12 cellular contexts compared by ENCODE assay signal in genomic region chr19:1093330-1093729, GRCh38. TPM values are rescaled to one million over a fixed set of nuclear protein-coding genes. Genes with fewer than 3 reads are reported as not detected.
DNase-seq lines count a peak whose midpoint lies in the region; ATAC-seq and TF ChIP-seq lines count a peak whose summit lies in the region.
"Had no signal": no experiment of that assay in that cellular context is flagged by ENCODE, and none has a peak within 500 bp of the region (broad histone marks: within the 10 kb centered on the region; RNA-seq: fewer than 3 reads in every experiment).

No MANE protein-coding gene starts in this region.

- POLR2A ChIA-PET in CD8-positive, alpha-beta memory T cell (lab: Charles Lee) = interaction anchor here (0.5 to 3.4 kb wide), 5 partner anchors 11 to 94 kb away, joined by 3 to 12 read pairs (median 3); partner anchors contain the start of genes ARHGAP45 and GPX4

- peaks cover 26% of the 10 kb centered on the region for H3K79me2 ChIP-seq in neural progenitor cell (ENCODE audit: low read depth)

- peaks cover 45% of the 10 kb centered on the region for H3K4me1 ChIP-seq in CD8-positive, alpha-beta memory T cell (ENCODE audit: insufficient read depth, low read length)
- H3K4me1 ChIP-seq in breast epithelium (peaks cover 13 to 15% of the 10 kb centered on the region in 2 donors), neural progenitor cell (peaks cover 4% of the 10 kb centered on the region)
- H3K4me1 ChIP-seq: SJCRH30 had no signal

- no peak for DNase-seq in CD8-positive, alpha-beta memory T cell
- DNase-seq in LNCaP clone FGC (ENCODE audit: low read depth) (no peak), breast epithelium (ENCODE audit: low spot score in 2 of 2) (no peak), neural progenitor cell (ENCODE audit: low spot score) (no peak), NCI-H1930 (lab: John Stamatoyannopoulos, UW) (no peak), HPDE6-E6E7 (ENCODE audit: extremely low spot score) (no peak)
- DNase-seq: colonic mucosa; NCI-H187 treated with DMSO at 0.1 percent for 48 hours; SJCRH30; stimulated activated CD4-positive, alpha-beta T cell treated with anti-CD3 and anti-CD28 coated beads, Interleukin-15, amount 100 ng/mL, for 24 hours had no signal

- CTCF ChIA-PET in CD8-positive, alpha-beta memory T cell (lab: Charles Lee) = interaction anchor here (0.8 to 2.6 kb wide), 8 partner anchors 7 to 29 kb away, joined by 3 to 11 read pairs (median 3); no protein-coding TSS in a partner anchor

- intact Hi-C loops in breast epithelium (cut with DNase I; ENCODE audit: low total_unique reads) = no loop called here

- H3K4me2 ChIP-seq in neural progenitor cell = peak overlapping the region; percentile 94

- no peaks in the 10 kb centered on the region for H3K9me3 Mint-ChIP-seq in CD8-positive, alpha-beta memory T cell
- H3K9me3 Mint-ChIP-seq in neural progenitor cell = no peaks in the 10 kb centered on the region

- peaks cover 32 to 64% (median 37%) of the 10 kb centered on the region in 3 donors for H3K4me1 Mint-ChIP-seq in CD8-positive, alpha-beta memory T cell
- peaks cover 18% of the 10 kb centered on the region for H3K4me1 Mint-ChIP-seq in neural progenitor cell

- H3K9ac ChIP-seq in neural progenitor cell = no peak overlapping the region

- no peak for TF ChIP-seq POLR2A in breast epithelium (IDR thresholded peaks at IDR 0.05)

- no peak overlapping the region for H2AFZ ChIP-seq in neural progenitor cell (replicated peaks)

- peaks cover 22% of the 10 kb centered on the region for H4K20me1 ChIP-seq in neural progenitor cell (ENCODE audit: low read depth)

- H3K27me3 Mint-ChIP-seq in CD8-positive, alpha-beta memory T cell = peaks cover 0 to 2% of the 10 kb centered on the region in 2 donors
- H3K27me3 Mint-ChIP-seq in neural progenitor cell (ENCODE audit: insufficient read depth, low read depth) = peaks cover 7% of the 10 kb centered on the region

- H3K9me3 ChIP-seq in CD8-positive, alpha-beta memory T cell (ENCODE audit: low read length) = no peaks in the 10 kb centered on the region
- H3K9me3 ChIP-seq in breast epithelium (no peaks in the 10 kb centered on the region), neural progenitor cell (ENCODE audit: low read depth) (no peaks in the 10 kb centered on the region)
- H3K9me3 ChIP-seq: colonic mucosa, heart left ventricle, SJCRH30 had no signal

- H3K27ac Mint-ChIP-seq in CD8-positive, alpha-beta memory T cell = peak overlapping the region in 6 of 8 donors; percentile 37 to 96 (median 66)
- H3K27ac Mint-ChIP-seq in neural progenitor cell = no peak overlapping the region

- no peaks in the 10 kb centered on the region for H3F3A ChIP-seq in neural progenitor cell (ENCODE audit: low read depth)

- H3K4me3 Mint-ChIP-seq in CD8-positive, alpha-beta memory T cell = peak overlapping the region; percentile 73 to 98 (median 89)
- H3K4me3 Mint-ChIP-seq in neural progenitor cell = peak overlapping the region; percentile 95

- peaks cover 0 to 43% (median 0%) of the 10 kb centered on the region in 3 donors for H3K36me3 Mint-ChIP-seq in CD8-positive, alpha-beta memory T cell
- no peaks in the 10 kb centered on the region for H3K36me3 Mint-ChIP-seq in neural progenitor cell

- peaks cover 14% of the 10 kb centered on the region for H3K36me3 ChIP-seq in CD8-positive, alpha-beta memory T cell (ENCODE audit: insufficient read depth, low read length)
- H3K36me3 ChIP-seq in breast epithelium (no peaks in the 10 kb centered on the region), neural progenitor cell (no peaks in the 10 kb centered on the region)

- H3K27ac ChIP-seq in CD8-positive, alpha-beta memory T cell (ENCODE audit: low read depth, low read length) = no peak overlapping the region
- H3K27ac ChIP-seq in breast epithelium (no peak overlapping the region), neural progenitor cell (no peak overlapping the region)
- H3K27ac ChIP-seq: colonic mucosa, heart left ventricle, SJCRH30 had no signal

- H3K4me3 ChIP-seq in CD8-positive, alpha-beta memory T cell (ENCODE audit: low read length) = no peak overlapping the region
- H3K4me3 ChIP-seq in LNCaP clone FGC (ENCODE audit: low read depth, low read length) = peak overlapping the region; percentile 97
- peak overlapping the region in 2 of 3 donors; percentile 75 to 100 for H3K4me3 ChIP-seq in breast epithelium
- H3K4me3 ChIP-seq in neural progenitor cell = no peak overlapping the region
- H3K4me3 ChIP-seq: SJCRH30 had no signal

- TF ChIP-seq CTCF in LNCaP clone FGC (IDR thresholded peaks at IDR 0.05; ENCODE audit: control insufficient read depth, extremely low read depth, insufficient read depth) = no peak
- TF ChIP-seq CTCF in breast epithelium (IDR thresholded peaks at IDR 0.05) = no peak
- TF ChIP-seq CTCF in neural progenitor cell (IDR thresholded peaks at IDR 0.05) = no peak

- H3K27me3 ChIP-seq in CD8-positive, alpha-beta memory T cell (ENCODE audit: insufficient read depth, low read length, poor library complexity, severe bottlenecking) = no peaks in the 10 kb centered on the region
- H3K27me3 ChIP-seq in breast epithelium (no peaks in the 10 kb centered on the region), neural progenitor cell (no peaks in the 10 kb centered on the region)
- H3K27me3 ChIP-seq: colonic mucosa, heart left ventricle, SJCRH30 had no signal

- ATAC-seq in GM18870 (IDR thresholded peaks at IDR 0.05; ENCODE audit: unreplicated experiment) = no peak
- ATAC-seq: heart left ventricle had no signal

RNA-seq across cellular contexts. Expression of gene POLR2E, which starts 1.8 kb away (rescaled TPM):
- total RNA-seq in CD8-positive, alpha-beta memory T cell = 100 to 1,000 TPM; 270 to 278 TPM
- 249 TPM for polyA plus RNA-seq in CD8-positive, alpha-beta memory T cell
- total RNA-seq in breast epithelium (100 to 1,000 TPM in 1 of 3 donors, 10 to 100 TPM in 2; 65.9 to 175 (median 89.1) TPM), neural progenitor cell (ENCODE audit: low replicate concordance) (98.8 and 197 TPM in 2 replicates)

RNA-seq across cellular contexts. Expression of gene GPX4, which starts 10.5 kb away (rescaled TPM):
- 100 to 1,000 TPM; 222 TPM for total RNA-seq in CD8-positive, alpha-beta memory T cell
- polyA plus RNA-seq in CD8-positive, alpha-beta memory T cell = 373 TPM
- total RNA-seq in breast epithelium (1,000 to 10,000 TPM in 1 of 3 donors, 100 to 1,000 TPM in 2; 357 to 1,796 (median 492) TPM), neural progenitor cell (ENCODE audit: low replicate concordance) (289 and 439 TPM in 2 replicates)

RNA-seq across cellular contexts. Expression of gene ARHGAP45, which starts 26.4 kb away (rescaled TPM):
- total RNA-seq in CD8-positive, alpha-beta memory T cell = 100 to 1,000 TPM; 212 to 220 TPM
- 478 TPM for polyA plus RNA-seq in CD8-positive, alpha-beta memory T cell
- total RNA-seq in breast epithelium (10 to 100 TPM; 18.7 to 43.2 (median 23.9) TPM), neural progenitor cell (ENCODE audit: low replicate concordance) (9.6 and 18.2 TPM in 2 replicates)

RNA-seq across cellular contexts. Expression of gene ABCA7, which starts 53.4 kb away (rescaled TPM):
- 10 to 100 TPM; 33.8 to 39.5 TPM for total RNA-seq in CD8-positive, alpha-beta memory T cell
- polyA plus RNA-seq in CD8-positive, alpha-beta memory T cell = 14.1 TPM
- total RNA-seq in breast epithelium (10 to 100 TPM in 2 of 3 donors, 1 to 10 TPM in 1; 8.0 to 31.8 (median 26.5) TPM), neural progenitor cell (ENCODE audit: low replicate concordance) (1.4 and 21.9 TPM in 2 replicates)

Comparison
In these comparisons a context has a peak if more than half of its experiments do, and no peak if none do; other contexts are left out.
1. H3K4me3 ChIP-seq: peak in LNCaP clone FGC (single experiment) and breast epithelium (2 of 3); none in CD8-positive, alpha-beta memory T cell (single experiment) and neural progenitor cell (single experiment).
2. RNA of gene ARHGAP45, which starts 26.4 kb away (total RNA-seq): 212 to 220 TPM in CD8-positive, alpha-beta memory T cell; 18.7 to 43.2 TPM in breast epithelium and 9.6 to 18.2 TPM in neural progenitor cell; every median in the first group is over 4 times any median in the second.